In the genomic region with DNA sequence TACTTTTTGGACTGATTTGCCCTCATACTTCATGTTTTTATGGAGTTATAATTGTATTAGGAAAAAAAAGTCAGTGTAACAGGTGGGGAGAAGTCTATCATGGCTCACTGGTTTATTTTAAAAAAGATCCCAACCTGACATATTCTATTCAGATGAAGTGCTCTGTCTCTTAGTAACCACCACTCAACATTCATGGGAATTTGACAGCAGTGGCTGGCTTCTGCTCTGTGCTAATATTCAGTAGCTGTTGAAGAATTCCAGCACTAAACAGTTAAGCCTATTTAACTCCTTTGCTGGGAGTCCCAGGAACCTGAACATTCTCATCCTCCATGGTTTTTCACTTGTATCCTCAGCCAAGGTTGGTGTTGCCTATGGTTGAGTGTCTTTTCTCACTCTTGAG, we compare ENCODE assay signal across 25 cellular contexts.
"Had no signal": no experiment of that assay in that cellular context is flagged by ENCODE, and none has a peak within 500 bp of the region (broad histone marks: within the 10 kb centered on the region; RNA-seq: fewer than 3 reads in every experiment).

No MANE protein-coding gene starts in this region.

- DNase-seq: activated CD4-positive, alpha-beta memory T cell treated with anti-CD3 and anti-CD28 coated beads for 36 hours; activated CD4-positive, alpha-beta T cell treated with anti-CD3 and anti-CD28 coated beads for 1 hour; activated CD4-positive, alpha-beta T cell treated with anti-CD3 and anti-CD28 coated beads, Interleukin-2, amount 10 ng/mL, durations not matched to agents 24 days and 14 days; activated CD8-positive, alpha-beta memory T cell treated with anti-CD3 and anti-CD28 coated beads for 24 hours; activated effector memory CD4-positive, alpha-beta T cell treated with anti-CD3 and anti-CD28 coated beads, Interleukin-2, amount 50 U/mL, for 16 hours; activated naive CD4-positive, alpha-beta T cell treated with Interleukin-2 at 50 U/mL for 16 hours; activated naive CD8-positive, alpha-beta T cell treated with anti-CD3 and anti-CD28 coated beads, Interleukin-2, amount 50 U/mL, for 24 hours; activated T-cell treated with anti-CD3 and anti-CD28 coated beads, Interleukin-2, amount 50 U/mL, for 4 hours; amniotic stem cell; Karpas-422; MM.1S; NCI-H1105; NCI-H146; NCI-H187 treated with DMSO at 0.1 percent for 48 hours; NCI-H2081 treated with DMSO at 0.1 percent for 48 hours; NCI-H345; NCI-H510A; NCI-H526 treated with DMSO at 0.1 percent for 48 hours; NCI-H82; SJCRH30; SW 1271 had no signal

- H3K4me3 ChIP-seq: K562, SJCRH30 had no signal

- H3K4me1 ChIP-seq: SJCRH30 had no signal

- H3K9me3 ChIP-seq: SJCRH30 had no signal

- H3K36me3 ChIP-seq: SJCRH30 had no signal

- H3K27ac ChIP-seq: SJCRH30 had no signal

- ATAC-seq: activated naive CD4-positive, alpha-beta T cell treated with anti-CD3 and anti-CD28 coated beads, Interleukin-2, amount 50 U/mL, for 72 hours; activated naive CD8-positive, alpha-beta T cell treated with anti-CD3 and anti-CD28 coated beads, Interleukin-2, amount 50 U/mL, for 24 hours; activated T-cell treated with anti-CD3 and anti-CD28 coated beads, Interleukin-2, amount 50 U/mL, for 4 hours; K562; SK-N-SH treated with all-trans-retinoic acid at 6 μM for 48 hours; WTC11 had no signal

- H3K27me3 ChIP-seq: SJCRH30 had no signal
